1 cellular context compared by ENCODE assay signal in genomic region chr5:72637058-72637457, GRCh38.
"Had no signal": no experiment of that assay in that cellular context is flagged by ENCODE, and none has a peak within 500 bp of the region (broad histone marks: within the 10 kb centered on the region; RNA-seq: fewer than 3 reads in every experiment).

No MANE protein-coding gene starts in this region.

- H3K4me3 ChIP-seq: GM12878 had no signal

- ATAC-seq: GM12878 had no signal
